Comparison of ENCODE assay signal across 35 cellular contexts in the genomic region with DNA sequence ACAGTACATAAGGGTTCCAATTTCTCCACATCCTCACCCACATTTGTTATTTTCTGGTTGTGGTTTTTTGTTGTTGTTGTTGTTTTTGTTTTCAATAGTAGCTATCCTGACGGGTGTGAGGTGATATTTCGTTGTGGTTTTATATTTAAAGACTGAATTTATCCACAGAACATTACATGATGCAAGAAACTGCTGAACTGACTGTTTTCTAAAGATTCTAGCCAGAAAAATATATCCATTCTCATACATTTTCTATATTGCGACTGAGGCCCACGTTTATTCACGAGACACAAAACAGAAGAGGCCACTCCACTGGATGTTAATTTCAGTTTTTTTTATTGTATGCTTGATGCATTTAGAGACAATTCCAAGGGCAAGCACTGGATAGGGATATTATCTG.
"Had no signal": no experiment of that assay in that cellular context is flagged by ENCODE, and none has a peak within 500 bp of the region (broad histone marks: within the 10 kb centered on the region; RNA-seq: fewer than 3 reads in every experiment).

No MANE protein-coding gene starts in this region.

- H3K27me3 ChIP-seq: adrenal gland, body of pancreas, cardiac muscle cell had no signal

- FAIRE-seq: astrocyte, bronchial epithelial cell, TTC549 had no signal

- H3K4me3 ChIP-seq: adrenal gland, body of pancreas, cardiac muscle cell had no signal

- H3K9me3 ChIP-seq: adrenal gland, body of pancreas had no signal

- ATAC-seq: activated CD4-positive, alpha-beta T cell treated with anti-CD3 and anti-CD28 coated beads for 36 hours; activated CD4-positive, CD25-positive, alpha-beta regulatory T cell treated with anti-CD3 and anti-CD28 coated beads, Interleukin-2, amount 50 U/mL, for 24 hours; activated CD8-positive, alpha-beta memory T cell treated with anti-CD3 and anti-CD28 coated beads, Interleukin-2, amount 10 ng/mL, durations not matched to agents 7 days and 5 days; activated CD8-positive, alpha-beta T cell treated with anti-CD3 and anti-CD28 coated beads, Interleukin-2, amount 10 ng/mL, durations not matched to agents 7 days and 5 days; activated naive CD4-positive, alpha-beta T cell treated with anti-CD3 and anti-CD28 coated beads, Interleukin-2, amount 50 U/mL, for 72 hours; body of pancreas; WTC11 had no signal

- H3K27ac ChIP-seq: adrenal gland, body of pancreas, cardiac muscle cell, WERI-Rb-1 had no signal

- DNase-seq: activated CD4-positive, alpha-beta memory T cell treated with anti-CD3 and anti-CD28 coated beads, Interleukin-2, amount 10 ng/mL, durations not matched to agents 7 days and 5 days; activated CD4-positive, alpha-beta T cell treated with anti-CD3 and anti-CD28 coated beads for 1 hour; activated CD4-positive, alpha-beta T cell treated with anti-CD3 and anti-CD28 coated beads for 36 hours; activated CD4-positive, alpha-beta T cell treated with anti-CD3 and anti-CD28 coated beads for 48 hours; activated CD4-positive, alpha-beta T cell treated with anti-CD3 and anti-CD28 coated beads, Interleukin-2, amount 10 ng/mL, durations not matched to agents 7 days and 5 days; activated CD4-positive, alpha-beta T cell treated with anti-CD3 and anti-CD28 coated beads, Interleukin-2, amount 50 U/mL, for 48 hours; activated CD4-positive, CD25-positive, alpha-beta regulatory T cell; activated CD8-positive, alpha-beta memory T cell treated with anti-CD3 and anti-CD28 coated beads for 24 hours; activated CD8-positive, alpha-beta memory T cell treated with anti-CD3 and anti-CD28 coated beads, Interleukin-2, amount 10 ng/mL, durations not matched to agents 7 days and 5 days; activated CD8-positive, alpha-beta memory T cell treated with anti-CD3 and anti-CD28 coated beads, Interleukin-2, amount 50 U/mL, for 48 hours; activated CD8-positive, alpha-beta T cell treated with anti-CD3 and anti-CD28 coated beads, Interleukin-2, amount 10 ng/mL, durations not matched to agents 7 days and 5 days; activated effector memory CD4-positive, alpha-beta T cell treated with anti-CD3 and anti-CD28 coated beads, Interleukin-2, amount 50 U/mL, for 16 hours; activated gamma-delta T cell treated with Interleukin-2 at 50 U/mL for 16 hours; activated naive CD4-positive, alpha-beta T cell; activated naive CD4-positive, alpha-beta T cell treated with anti-CD3 and anti-CD28 coated beads for 36 hours; activated naive CD4-positive, alpha-beta T cell treated with anti-CD3 and anti-CD28 coated beads, Interleukin-2, amount 50 U/mL, for 16 hours; activated naive CD8-positive, alpha-beta T cell treated with anti-CD3 and anti-CD28 coated beads for 36 hours; activated T-cell treated with anti-CD3 and anti-CD28 coated beads, Interleukin-2, amount 50 U/mL, for 24 hours; activated T-cell treated with anti-CD3 and anti-CD28 coated beads, Interleukin-2, amount 50 U/mL, for 48 hours; adrenal gland; amniotic stem cell; aorta; body of pancreas; cerebellar nuclear complex; T-helper 1 cell; T-helper 2 cell; T-helper 9 cell; WERI-Rb-1 had no signal

- H3K4me1 ChIP-seq: body of pancreas had no signal
